ENCODE assay signal across 16 cellular contexts in genomic region chr3:75638947-75639346, GRCh38. TPM values are rescaled to one million over a fixed set of nuclear protein-coding genes. Genes with fewer than 3 reads are reported as not detected.
"Had no signal": no experiment of that assay in that cellular context is flagged by ENCODE, and none has a peak within 500 bp of the region (broad histone marks: within the 10 kb centered on the region; RNA-seq: fewer than 3 reads in every experiment).

No MANE protein-coding gene starts in this region.

RNA-seq across cellular contexts. Expression of gene FRG2C, which starts 25.2 kb away (rescaled TPM):
- total RNA-seq: naive thymus-derived CD8-positive, alpha-beta T cell; natural killer cell treated with Interleukin-12 subunit alpha and Interleukin-12 subunit beta and Interleukin-15 and Interleukin-18, amount 100 ng/mL, for 72 hours; neural crest cell; occipital lobe; pancreas; progenitor cell of endocrine pancreas; psoas muscle; renal cortical epithelial cell; sciatic nerve; smooth muscle cell; spleen; suprapubic skin; transverse colon; upper lobe of right lung; urinary bladder; uterus had no signal
- polyA plus RNA-seq: naive thymus-derived CD8-positive, alpha-beta T cell; pancreas; psoas muscle; smooth muscle cell; spleen; urinary bladder had no signal
